Comparison of ENCODE assay signal across 8 cellular contexts in the genomic region with DNA sequence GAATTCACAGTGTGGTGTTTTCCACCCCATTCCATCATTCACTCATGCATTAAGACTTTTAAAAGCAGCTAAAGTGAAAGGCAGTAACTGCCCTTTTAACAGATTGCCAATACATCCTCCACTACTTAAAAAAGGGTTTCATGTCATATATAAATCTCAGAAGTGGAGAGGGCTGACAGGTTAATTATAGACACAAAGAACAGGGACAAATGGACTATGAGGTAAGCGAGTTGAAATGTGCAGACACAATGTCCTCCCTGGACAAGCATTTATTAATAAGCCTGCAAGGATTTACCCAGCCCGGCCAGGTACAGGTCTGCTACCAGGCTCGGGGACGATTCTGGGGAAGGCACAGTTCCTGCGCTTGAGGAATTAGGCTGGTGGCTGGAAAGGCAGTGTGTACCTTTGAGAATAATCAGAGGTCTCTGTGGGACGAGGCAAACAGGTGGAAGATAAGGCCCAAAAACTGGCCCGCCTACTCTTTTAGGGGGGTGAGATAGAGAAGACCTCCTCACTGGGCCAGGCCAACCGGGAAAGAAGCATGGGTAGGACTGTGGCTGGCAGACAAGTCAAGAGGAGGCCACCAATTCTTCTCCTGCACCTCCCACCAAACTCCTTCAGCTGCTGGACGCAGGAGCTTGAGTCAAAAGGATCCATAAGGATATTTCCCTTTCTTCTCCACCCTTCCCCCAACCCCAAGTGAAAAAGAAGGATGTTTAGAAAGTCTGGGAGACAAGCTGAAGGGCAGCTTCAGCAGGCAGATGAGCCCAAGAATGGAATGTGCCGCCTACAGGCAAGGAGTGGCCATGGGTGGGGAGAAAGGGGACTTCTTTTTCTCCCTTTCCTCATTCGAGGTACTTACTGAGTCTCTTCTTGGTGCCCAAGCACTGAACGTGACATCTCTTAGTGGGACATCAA. TPM values are rescaled to one million over a fixed set of nuclear protein-coding genes. Genes with fewer than 3 reads are reported as not detected.
DNase-seq lines count a peak whose midpoint lies in the region; ATAC-seq and TF ChIP-seq lines count a peak whose summit lies in the region.

No MANE protein-coding gene starts in this region.

- no peaks in the 10 kb centered on the region for H3K9me3 ChIP-seq in iPS-15b (ENCODE audit: control insufficient read depth, insufficient read depth, low read length)

- DNase-seq in Calu3 = no peak
- peak; percentile 65 for DNase-seq in KBM-7
- DNase-seq in activated T-helper 2 cell treated with anti-CD3 and anti-CD28 coated beads, Interferon-gamma antibody, Interleukin-2, Interleukin-4, amounts not matched to agents 10 μg/mL and 5 μg/mL and 100 μg/mL, durations not matched to agents 14 hours and 24 hours and 36 hours (ENCODE audit: low spot score) = no peak
- DNase-seq in stimulated activated naive B cell treated with anti-CD40 and anti-IgM and Interleukin-4, amounts not matched to agents 10 μg/mL and 1 μg/mL and 100 μg/mL, for 72 hours = no peak
- DNase-seq in hypothalamus (lab: John Stamatoyannopoulos, UW) = no peak
- no peak for DNase-seq in caudate nucleus (lab: John Stamatoyannopoulos, UW)

- H3K4me3 ChIP-seq in iPS-15b (ENCODE audit: low read depth, low read length) = peak overlapping the region; percentile 67

- TF ChIP-seq CTCF in Calu3 (IDR thresholded peaks at IDR 0.05; ENCODE audit: unreplicated experiment) = no peak

- H3K9ac ChIP-seq in iPS-15b (ENCODE audit: low read depth, low read length) = peak overlapping the region; percentile 19

- peaks cover 3% of the 10 kb centered on the region for H3K36me3 ChIP-seq in iPS-15b (ENCODE audit: control insufficient read depth, insufficient read depth, low read length)

- no peaks in the 10 kb centered on the region for H3K27me3 Mint-ChIP-seq in Calu3 (ENCODE audit: unreplicated experiment)
- H3K27me3 Mint-ChIP-seq in activated T-helper 2 cell treated with anti-CD3 and anti-CD28 coated beads, Interferon-gamma antibody, Interleukin-2, Interleukin-4, amounts not matched to agents 10 μg/mL and 5 μg/mL and 100 μg/mL, durations not matched to agents 14 hours and 24 hours and 36 hours (ENCODE audit: low read depth) = peaks cover 51% of the 10 kb centered on the region
- no peaks in the 10 kb centered on the region for H3K27me3 Mint-ChIP-seq in stimulated activated naive B cell treated with anti-CD40 and anti-IgM and Interleukin-4, amounts not matched to agents 10 μg/mL and 1 μg/mL and 100 μg/mL, for 72 hours

- H3K4me1 Mint-ChIP-seq in Calu3 (ENCODE audit: low read depth, unreplicated experiment) = peaks cover 26% of the 10 kb centered on the region
- H3K4me1 Mint-ChIP-seq in activated T-helper 2 cell treated with anti-CD3 and anti-CD28 coated beads, Interferon-gamma antibody, Interleukin-2, Interleukin-4, amounts not matched to agents 10 μg/mL and 5 μg/mL and 100 μg/mL, durations not matched to agents 14 hours and 24 hours and 36 hours (ENCODE audit: low read depth) = peaks cover 14% of the 10 kb centered on the region
- H3K4me1 Mint-ChIP-seq in stimulated activated naive B cell treated with anti-CD40 and anti-IgM and Interleukin-4, amounts not matched to agents 10 μg/mL and 1 μg/mL and 100 μg/mL, for 72 hours = peaks cover 59 to 87% of the 10 kb centered on the region in 2 donors

- no peak overlapping the region for H3K27ac ChIP-seq in caudate nucleus (ENCODE audit: low read depth, low read length)

- H3K27ac Mint-ChIP-seq in Calu3 (ENCODE audit: unreplicated experiment) = peak overlapping the region; percentile 85
- no peak overlapping the region for H3K27ac Mint-ChIP-seq in activated T-helper 2 cell treated with anti-CD3 and anti-CD28 coated beads, Interferon-gamma antibody, Interleukin-2, Interleukin-4, amounts not matched to agents 10 μg/mL and 5 μg/mL and 100 μg/mL, durations not matched to agents 14 hours and 24 hours and 36 hours
- peak overlapping the region; percentile 95 for H3K27ac Mint-ChIP-seq in stimulated activated naive B cell treated with anti-CD40 and anti-IgM and Interleukin-4, amounts not matched to agents 10 μg/mL and 1 μg/mL and 100 μg/mL, for 72 hours

- intact Hi-C loops in Calu3 (cut with micrococcal nuclease; ENCODE audit: unreplicated experiment) = no loop called here
- intact Hi-C loops in activated T-helper 2 cell treated with anti-CD3 and anti-CD28 coated beads, Interferon-gamma antibody, Interleukin-2, Interleukin-4, amounts not matched to agents 10 μg/mL and 5 μg/mL and 100 μg/mL, durations not matched to agents 14 hours and 24 hours and 36 hours (cut with micrococcal nuclease) = no loop called here

- peaks cover 23% of the 10 kb centered on the region for H3K36me3 Mint-ChIP-seq in Calu3 (ENCODE audit: insufficient read depth, unreplicated experiment)
- H3K36me3 Mint-ChIP-seq in activated T-helper 2 cell treated with anti-CD3 and anti-CD28 coated beads, Interferon-gamma antibody, Interleukin-2, Interleukin-4, amounts not matched to agents 10 μg/mL and 5 μg/mL and 100 μg/mL, durations not matched to agents 14 hours and 24 hours and 36 hours (ENCODE audit: low read depth) = no peaks in the 10 kb centered on the region
- peaks cover 2 to 4% of the 10 kb centered on the region in 2 donors for H3K36me3 Mint-ChIP-seq in stimulated activated naive B cell treated with anti-CD40 and anti-IgM and Interleukin-4, amounts not matched to agents 10 μg/mL and 1 μg/mL and 100 μg/mL, for 72 hours

- in situ Hi-C loops in KBM-7 (cut with MboI; ENCODE audit: low pct_unique_long_range_greater_than_20kb, low sequenced_read_pairs) = no loop called here

- H3K4me3 Mint-ChIP-seq in Calu3 (ENCODE audit: low read depth, unreplicated experiment) = peak overlapping the region; percentile 74
- H3K4me3 Mint-ChIP-seq in activated T-helper 2 cell treated with anti-CD3 and anti-CD28 coated beads, Interferon-gamma antibody, Interleukin-2, Interleukin-4, amounts not matched to agents 10 μg/mL and 5 μg/mL and 100 μg/mL, durations not matched to agents 14 hours and 24 hours and 36 hours (ENCODE audit: low read depth) = peak overlapping the region; percentile 78
- H3K4me3 Mint-ChIP-seq in stimulated activated naive B cell treated with anti-CD40 and anti-IgM and Interleukin-4, amounts not matched to agents 10 μg/mL and 1 μg/mL and 100 μg/mL, for 72 hours = peak overlapping the region; percentile 91 to 96

- CTCF ChIA-PET in Calu3 (lab: Charles Lee) = interaction anchor here (0.9 kb wide), 1 partner anchor 11 kb away, joined by 3 read pairs; no protein-coding TSS in a partner anchor

- peaks cover 29% of the 10 kb centered on the region for H3K4me1 ChIP-seq in iPS-15b (ENCODE audit: control insufficient read depth, insufficient read depth, low read length)

- H3K9me3 Mint-ChIP-seq in Calu3 (ENCODE audit: low read depth, unreplicated experiment) = no peaks in the 10 kb centered on the region
- no peaks in the 10 kb centered on the region for H3K9me3 Mint-ChIP-seq in activated T-helper 2 cell treated with anti-CD3 and anti-CD28 coated beads, Interferon-gamma antibody, Interleukin-2, Interleukin-4, amounts not matched to agents 10 μg/mL and 5 μg/mL and 100 μg/mL, durations not matched to agents 14 hours and 24 hours and 36 hours
- H3K9me3 Mint-ChIP-seq in stimulated activated naive B cell treated with anti-CD40 and anti-IgM and Interleukin-4, amounts not matched to agents 10 μg/mL and 1 μg/mL and 100 μg/mL, for 72 hours = peaks cover 0 to 4% of the 10 kb centered on the region in 2 donors

- no TSS peak for BruUV-seq in Calu3 (replicated peaks; lab: Mats Ljungman, UMichigan)

- H3K27me3 ChIP-seq in iPS-15b (ENCODE audit: control insufficient read depth, insufficient read depth, low read length) = peaks cover 8% of the 10 kb centered on the region

- no peak for ATAC-seq in stimulated activated naive B cell treated with anti-CD40 and anti-IgM and Interleukin-4, amounts not matched to agents 10 μg/mL and 1 μg/mL and 100 μg/mL, for 72 hours (replicated peaks)
- no peak for ATAC-seq in HG03354 (IDR thresholded peaks at IDR 0.05; ENCODE audit: poor library complexity, severe bottlenecking, unreplicated experiment)

RNA-seq across cellular contexts. Expression of gene PDLIM1, which starts 1.5 kb away (rescaled TPM):
- total RNA-seq in Calu3 (2022) = 49.7 and 50.2 TPM in 2 replicates
- total RNA-seq in activated T-helper 2 cell treated with anti-CD3 and anti-CD28 coated beads, Interferon-gamma antibody, Interleukin-2, Interleukin-4, amounts not matched to agents 10 μg/mL and 5 μg/mL and 100 μg/mL, durations not matched to agents 14 hours and 24 hours and 36 hours = 2.7 and 2.9 TPM in 2 replicates

Comparison
In these comparisons a context has a peak if more than half of its experiments do, and no peak if none do; other contexts are left out.
1. RNA of gene PDLIM1, which starts 1.5 kb away (total RNA-seq): 49.7 to 50.2 TPM in Calu3; 2.7 to 2.9 TPM in activated T-helper 2 cell treated with anti-CD3 and anti-CD28 coated beads, Interferon-gamma antibody, Interleukin-2, Interleukin-4, amounts not matched to agents 10 μg/mL and 5 μg/mL and 100 μg/mL, durations not matched to agents 14 hours and 24 hours and 36 hours; every median in the first group is over 10 times any median in the second.
2. Peak in every context shown above with its lines, with median percentiles within 50 percentile points of each other: H3K4me3 Mint-ChIP-seq.